In the genomic region with DNA sequence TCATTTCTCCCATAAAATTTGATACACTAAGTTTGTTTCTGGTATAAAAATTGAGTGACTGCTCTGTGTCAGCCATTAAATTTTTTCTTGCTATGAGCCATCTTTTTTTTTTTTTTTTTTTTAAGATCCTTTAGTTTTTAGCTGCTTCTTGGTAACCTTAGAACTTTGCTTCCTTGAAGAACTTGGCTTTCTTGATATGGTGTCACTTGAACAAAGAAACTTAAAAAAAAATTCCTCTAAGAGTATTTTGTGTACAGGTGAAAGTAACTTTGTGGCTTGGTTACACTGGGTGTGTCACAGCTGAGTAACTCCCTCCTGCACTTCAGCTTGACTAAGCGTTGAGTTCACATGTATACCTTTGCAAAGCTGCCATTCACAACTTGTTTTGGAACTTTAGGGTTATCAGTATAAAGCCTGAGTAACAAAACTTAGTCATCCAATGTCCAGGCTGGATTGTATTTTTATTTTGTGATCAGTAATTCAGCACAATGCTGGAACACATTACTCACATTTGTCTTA, we compare ENCODE assay signal across 8 cellular contexts. TPM values are rescaled to one million over a fixed set of nuclear protein-coding genes. Genes with fewer than 3 reads are reported as not detected.
DNase-seq lines count a peak whose midpoint lies in the region; ATAC-seq and TF ChIP-seq lines count a peak whose summit lies in the region.

No MANE protein-coding gene starts in this region.

- DNase-seq in stimulated activated CD8-positive, alpha-beta memory T cell treated with anti-CD3 and anti-CD28 coated beads, Interleukin-7, amount 100 ng/mL, for 4 hours (ENCODE audit: low read depth in 2 of 2): peak; percentile 45 to 54
- DNase-seq in stimulated activated CD8-positive, alpha-beta memory T cell treated with anti-CD3 and anti-CD28 coated beads, Interleukin-4, amount 100 ng/mL, for 48 hours: no peak
- peak; percentile 65 for DNase-seq in activated CD4-positive, alpha-beta memory T cell treated with anti-CD3 and anti-CD28 coated beads, Interleukin-2, amount 10 ng/mL, durations not matched to agents 7 days and 5 days
- DNase-seq in stimulated activated effector memory CD8-positive, alpha-beta T cell treated with anti-CD3 and anti-CD28 coated beads, Interleukin-12 subunit alpha, Interleukin-12 subunit beta, amount 100 ng/mL, for 72 hours (ENCODE audit: low spot score in 2 of 2): no peak
- no peak for DNase-seq in effector CD8-positive, alpha-beta T cell (lab: John Stamatoyannopoulos, UW)
- no peak for DNase-seq in BE2C

- TF ChIP-seq CTCF in gastroesophageal sphincter (IDR thresholded peaks at IDR 0.05) (no peak), BE2C (IDR thresholded peaks at IDR 0.05; ENCODE audit: low read depth, low read length) (no peak)

- H3K27me3 ChIP-seq in gastroesophageal sphincter (no peaks in the 10 kb centered on the region), BE2C (no peaks in the 10 kb centered on the region)

- H3K27me3 Mint-ChIP-seq in activated CD4-positive, alpha-beta memory T cell treated with anti-CD3 and anti-CD28 coated beads, Interleukin-2, amount 10 ng/mL, durations not matched to agents 7 days and 5 days: no peaks in the 10 kb centered on the region

- TF ChIP-seq EP300 in gastroesophageal sphincter (IDR thresholded peaks at IDR 0.05): no peak

- H3K27ac ChIP-seq in gastroesophageal sphincter: peak overlapping the region; percentile 91 to 100 (median 92)

- no peaks in the 10 kb centered on the region for H3K9me3 ChIP-seq in gastroesophageal sphincter
- no peaks in the 10 kb centered on the region for H3K9me3 ChIP-seq in BE2C

- H3K4me3 ChIP-seq in gastroesophageal sphincter (peak overlapping the region; percentile 47 to 61), BE2C (ENCODE audit: low read depth, low read length) (no peak overlapping the region)

- POLR2A ChIA-PET in activated CD4-positive, alpha-beta memory T cell treated with anti-CD3 and anti-CD28 coated beads, Interleukin-2, amount 10 ng/mL, durations not matched to agents 7 days and 5 days (lab: Charles Lee): interaction anchor here (0.7 to 11.6 kb wide), 10 partner anchors 10 to 123 kb away, joined by 3 to 1323 read pairs (median 32); no protein-coding TSS in a partner anchor

- WGBS in gastroesophageal sphincter (ENCODE audit: low coverage in 1 of 2), 2 donors: 23 to 40% methylated on average over 1 of the region's 1 CpG

- H3K9me3 Mint-ChIP-seq in activated CD4-positive, alpha-beta memory T cell treated with anti-CD3 and anti-CD28 coated beads, Interleukin-2, amount 10 ng/mL, durations not matched to agents 7 days and 5 days: no peaks in the 10 kb centered on the region
- no peaks in the 10 kb centered on the region for H3K9me3 Mint-ChIP-seq in stimulated activated effector memory CD8-positive, alpha-beta T cell treated with anti-CD3 and anti-CD28 coated beads, Interleukin-12 subunit alpha, Interleukin-12 subunit beta, amount 100 ng/mL, for 72 hours

- H3K36me3 ChIP-seq in gastroesophageal sphincter: no peaks in the 10 kb centered on the region
- peaks cover 31% of the 10 kb centered on the region for H3K36me3 ChIP-seq in BE2C

- CTCF ChIA-PET in activated CD4-positive, alpha-beta memory T cell treated with anti-CD3 and anti-CD28 coated beads, Interleukin-2, amount 10 ng/mL, durations not matched to agents 7 days and 5 days (lab: Charles Lee): interaction anchor here (0.6 to 10.0 kb wide), 11 partner anchors 11 to 135 kb away, joined by 3 to 116 read pairs (median 4); no protein-coding TSS in a partner anchor

- peak overlapping the region; percentile 100 for H3K27ac Mint-ChIP-seq in activated CD4-positive, alpha-beta memory T cell treated with anti-CD3 and anti-CD28 coated beads, Interleukin-2, amount 10 ng/mL, durations not matched to agents 7 days and 5 days
- H3K27ac Mint-ChIP-seq in stimulated activated effector memory CD8-positive, alpha-beta T cell treated with anti-CD3 and anti-CD28 coated beads, Interleukin-12 subunit alpha, Interleukin-12 subunit beta, amount 100 ng/mL, for 72 hours: peak overlapping the region; percentile 100

- no peak for TF ChIP-seq POLR2A in gastroesophageal sphincter (IDR thresholded peaks at IDR 0.05)

- H3K4me1 Mint-ChIP-seq in activated CD4-positive, alpha-beta memory T cell treated with anti-CD3 and anti-CD28 coated beads, Interleukin-2, amount 10 ng/mL, durations not matched to agents 7 days and 5 days: peaks cover 68% of the 10 kb centered on the region
- H3K4me1 Mint-ChIP-seq in stimulated activated effector memory CD8-positive, alpha-beta T cell treated with anti-CD3 and anti-CD28 coated beads, Interleukin-12 subunit alpha, Interleukin-12 subunit beta, amount 100 ng/mL, for 72 hours: peaks cover 67% of the 10 kb centered on the region

- peaks cover 80% of the 10 kb centered on the region for H3K36me3 Mint-ChIP-seq in activated CD4-positive, alpha-beta memory T cell treated with anti-CD3 and anti-CD28 coated beads, Interleukin-2, amount 10 ng/mL, durations not matched to agents 7 days and 5 days (ENCODE audit: low read depth)
- H3K36me3 Mint-ChIP-seq in stimulated activated effector memory CD8-positive, alpha-beta T cell treated with anti-CD3 and anti-CD28 coated beads, Interleukin-12 subunit alpha, Interleukin-12 subunit beta, amount 100 ng/mL, for 72 hours: peaks cover 99% of the 10 kb centered on the region

- ATAC-seq in HG03432 (IDR thresholded peaks at IDR 0.05; ENCODE audit: unreplicated experiment) (peak; percentile 34), gastroesophageal sphincter (no peak)
- ATAC-seq in stimulated activated effector memory CD8-positive, alpha-beta T cell treated with anti-CD3 and anti-CD28 coated beads, Interleukin-12 subunit alpha, Interleukin-12 subunit beta, amount 100 ng/mL, for 72 hours: peak; percentile 79

- peaks cover 30 to 87% (median 42%) of the 10 kb centered on the region in 3 donors for H3K4me1 ChIP-seq in gastroesophageal sphincter
- peaks cover 6% of the 10 kb centered on the region for H3K4me1 ChIP-seq in BE2C

- H3K4me3 Mint-ChIP-seq in activated CD4-positive, alpha-beta memory T cell treated with anti-CD3 and anti-CD28 coated beads, Interleukin-2, amount 10 ng/mL, durations not matched to agents 7 days and 5 days: peak overlapping the region; percentile 92
- peak overlapping the region; percentile 93 for H3K4me3 Mint-ChIP-seq in stimulated activated effector memory CD8-positive, alpha-beta T cell treated with anti-CD3 and anti-CD28 coated beads, Interleukin-12 subunit alpha, Interleukin-12 subunit beta, amount 100 ng/mL, for 72 hours

RNA-seq across cellular contexts. Expression of gene CHD2, which starts 6.5 kb away (rescaled TPM):
- 100 to 1,000 TPM; 141 to 155 TPM for total RNA-seq in activated CD4-positive, alpha-beta memory T cell treated with anti-CD3 and anti-CD28 coated beads, Interleukin-2, amount 10 ng/mL, durations not matched to agents 7 days and 5 days
- 100 to 1,000 TPM in 2 of 4 donors, 10 to 100 TPM in 2; 41.9 to 144 (median 81.8) TPM for total RNA-seq in gastroesophageal sphincter
- 77.7 TPM for polyA plus RNA-seq in BE2C (2012; ENCODE audit: insufficient read depth, insufficient read length, low read depth)

Comparison
In these comparisons a context has a peak if more than half of its experiments do, and no peak if none do; other contexts are left out.
1. DNase-seq: peak in stimulated activated CD8-positive, alpha-beta memory T cell treated with anti-CD3 and anti-CD28 coated beads, Interleukin-7, amount 100 ng/mL, for 4 hours (2 of 2) and activated CD4-positive, alpha-beta memory T cell treated with anti-CD3 and anti-CD28 coated beads, Interleukin-2, amount 10 ng/mL, durations not matched to agents 7 days and 5 days (single experiment); none in stimulated activated CD8-positive, alpha-beta memory T cell treated with anti-CD3 and anti-CD28 coated beads, Interleukin-4, amount 100 ng/mL, for 48 hours (single experiment), stimulated activated effector memory CD8-positive, alpha-beta T cell treated with anti-CD3 and anti-CD28 coated beads, Interleukin-12 subunit alpha, Interleukin-12 subunit beta, amount 100 ng/mL, for 72 hours (0 of 2), effector CD8-positive, alpha-beta T cell (single experiment) and BE2C (single experiment).